30 cellular contexts compared by ENCODE assay signal in the genomic region with DNA sequence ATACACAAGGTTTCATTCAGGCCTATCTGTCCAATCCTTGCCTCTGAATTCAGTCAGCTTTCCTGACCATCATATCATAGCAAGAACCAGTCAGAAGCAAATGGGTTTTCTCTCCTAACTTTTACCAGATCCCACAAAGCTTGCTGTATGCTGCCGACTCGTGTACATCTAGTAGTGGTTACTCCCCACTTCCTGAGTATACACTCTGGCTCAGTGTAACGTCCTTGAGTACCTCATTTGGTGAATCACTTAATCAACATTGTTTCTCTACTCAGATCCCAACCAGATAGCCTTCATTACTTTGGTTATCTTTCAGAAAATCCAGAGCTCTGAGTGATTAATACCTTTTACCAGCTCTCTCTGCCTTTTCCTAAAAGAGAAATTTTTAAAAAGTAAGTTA.
"Had no signal": no experiment of that assay in that cellular context is flagged by ENCODE, and none has a peak within 500 bp of the region (broad histone marks: within the 10 kb centered on the region; RNA-seq: fewer than 3 reads in every experiment).

No MANE protein-coding gene starts in this region.

- H3K4me2 ChIP-seq: KMS-11, PC-9 had no signal

- H3K36me3 Mint-ChIP-seq: activated CD4-positive, alpha-beta memory T cell treated with anti-CD3 and anti-CD28 coated beads for 36 hours; activated naive CD4-positive, alpha-beta T cell treated with anti-CD3 and anti-CD28 coated beads, Interleukin-2, amount 50 U/mL, for 72 hours; brain had no signal

- H3K27ac Mint-ChIP-seq: activated B cell treated with CpG ODN at 0.5 μM for 24 hours; activated CD4-positive, alpha-beta memory T cell treated with anti-CD3 and anti-CD28 coated beads for 36 hours; activated naive CD4-positive, alpha-beta T cell treated with anti-CD3 and anti-CD28 coated beads for 36 hours; activated naive CD4-positive, alpha-beta T cell treated with anti-CD3 and anti-CD28 coated beads, Interleukin-2, amount 50 U/mL, for 72 hours; activated T-helper 1 cell treated with anti-CD3 and anti-CD28 coated beads, Interleukin-12 subunit alpha, Interleukin-12 subunit beta, Interleukin-2, Interleukin-4 antibody, amounts not matched to agents 30 ng/mL and 10 ng/mL and 1 ng/mL, durations not matched to agents 14 hours and 24 hours and 36 hours; brain had no signal

- H2AFZ ChIP-seq: PC-9 had no signal

- H3K9me3 ChIP-seq: adrenal gland had no signal

- H3K36me3 ChIP-seq: adrenal gland had no signal

- H3K4me1 ChIP-seq: adrenal gland had no signal

- H3K4me1 Mint-ChIP-seq: activated B cell treated with CpG ODN at 0.5 μM for 24 hours, brain had no signal

- H3K27me3 Mint-ChIP-seq: activated B cell treated with CpG ODN at 0.5 μM for 24 hours; activated CD4-positive, alpha-beta memory T cell treated with anti-CD3 and anti-CD28 coated beads for 36 hours had no signal

- H3K4me3 Mint-ChIP-seq: activated B cell treated with CpG ODN at 0.5 μM for 24 hours; activated CD4-positive, alpha-beta memory T cell treated with anti-CD3 and anti-CD28 coated beads for 36 hours; activated naive CD4-positive, alpha-beta T cell treated with anti-CD3 and anti-CD28 coated beads for 36 hours; activated T-cell treated with anti-CD3 and anti-CD28 coated beads, Interleukin-2, amount 50 U/mL, for 4 hours; activated T-helper 1 cell treated with anti-CD3 and anti-CD28 coated beads, Interleukin-12 subunit alpha, Interleukin-12 subunit beta, Interleukin-2, Interleukin-4 antibody, amounts not matched to agents 30 ng/mL and 10 ng/mL and 1 ng/mL, durations not matched to agents 14 hours and 24 hours and 36 hours; brain had no signal

- H3K4me3 ChIP-seq: adrenal gland, PC-9 had no signal

- DNase-seq: activated B cell treated with CpG ODN at 0.5 μM for 24 hours; activated CD4-positive, alpha-beta memory T cell treated with anti-CD3 and anti-CD28 coated beads for 36 hours; activated CD4-positive, alpha-beta T cell treated with anti-CD3 and anti-CD28 coated beads for 4 hours; activated CD4-positive, alpha-beta T cell treated with anti-CD3 and anti-CD28 coated beads, Interleukin-2, amount 50 U/mL, for 1 hour; activated CD4-positive, CD25-positive, alpha-beta regulatory T cell treated with anti-CD3 and anti-CD28 coated beads, Interleukin-2, amount 50 U/mL, for 72 hours; activated CD8-positive, alpha-beta memory T cell treated with anti-CD3 and anti-CD28 coated beads, Interleukin-2, amount 50 U/mL, for 4 hours; activated gamma-delta T cell treated with Interleukin-2 at 50 U/mL for 16 hours; activated naive CD4-positive, alpha-beta T cell treated with anti-CD3 and anti-CD28 coated beads for 36 hours; activated T-cell treated with anti-CD3 and anti-CD28 coated beads for 4 hours; activated T-cell treated with anti-CD3 and anti-CD28 coated beads, Interleukin-2, amount 50 U/mL, for 4 hours; adrenal gland; central memory CD4-positive, alpha-beta T cell; NCI-H1105; NCI-H1417 treated with DMSO at 0.1 percent for 48 hours; NCI-H187 treated with DMSO at 0.1 percent for 48 hours; NCI-H2081; NCI-H345; NCI-H524 treated with DMSO at 0.1 percent for 48 hours; Right ventricle myocardium superior; SW 1271; T-helper 1 cell; T-helper 2 cell; T-helper 9 cell had no signal

- H3K27me3 ChIP-seq: adrenal gland had no signal

- ATAC-seq: activated naive CD4-positive, alpha-beta T cell treated with anti-CD3 and anti-CD28 coated beads, Interleukin-2, amount 50 U/mL, for 72 hours; activated T-cell treated with anti-CD3 and anti-CD28 coated beads, Interleukin-2, amount 50 U/mL, for 4 hours had no signal

- H3K27ac ChIP-seq: adrenal gland, KMS-11, PC-9, RWPE1, VCaP had no signal

- H3K9ac ChIP-seq: KMS-11 had no signal
